8 cellular contexts compared by ENCODE assay signal in the genomic region with DNA sequence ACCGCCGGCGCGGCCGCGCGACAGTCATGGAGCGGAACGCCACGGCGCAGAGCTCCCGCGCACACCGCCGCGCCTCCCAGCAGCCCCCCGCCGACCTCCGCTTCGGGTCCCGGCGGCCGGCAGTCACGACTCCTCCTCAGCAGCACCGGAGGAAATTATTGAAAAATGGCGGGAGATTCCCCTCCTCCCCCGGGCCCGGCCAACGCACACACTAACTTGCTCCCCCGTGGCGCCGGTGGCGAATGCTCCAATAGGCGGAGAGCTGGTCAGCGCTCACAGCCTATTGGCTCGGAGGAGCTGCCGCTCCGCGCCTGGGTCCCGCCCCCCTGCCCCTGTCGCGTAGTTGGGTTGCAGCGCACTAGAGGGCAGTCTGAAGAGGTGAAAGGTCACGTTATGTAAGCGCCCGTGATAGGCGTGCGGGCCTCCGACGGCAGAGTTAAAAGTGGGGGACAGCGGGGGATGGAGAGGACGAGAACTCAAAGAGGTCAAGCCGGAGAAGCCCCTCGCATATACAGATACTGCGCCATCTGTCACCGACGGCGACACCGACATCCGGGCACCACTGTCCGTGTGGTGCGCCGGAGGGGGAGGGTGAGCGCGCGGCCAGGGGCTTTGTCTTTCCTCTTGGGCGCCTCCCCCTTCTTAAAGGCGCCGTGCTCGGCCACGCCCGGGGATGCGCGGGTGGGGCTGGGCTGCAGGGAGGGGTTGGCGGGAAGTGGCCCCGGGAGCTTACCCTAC. TPM values are rescaled to one million over a fixed set of nuclear protein-coding genes. Genes with fewer than 3 reads are reported as not detected.
DNase-seq lines count a peak whose midpoint lies in the region; ATAC-seq, FAIRE-seq and TF ChIP-seq lines count a peak whose summit lies in the region.

BAZ1B (minus strand) TSS at position 213 of the 738 bp plus-strand sequence. CDS start 360 bp downstream, outside the sequence.

- ATAC-seq in HG03432 (IDR thresholded peaks at IDR 0.05; ENCODE audit: unreplicated experiment): peak; percentile 90

- TF ChIP-seq CTCF in keratinocyte (optimal IDR thresholded peaks at IDR 0.05 in 1 of 3, IDR thresholded peaks at IDR 0.05 in 1 of 3, conservative IDR thresholded peaks at IDR 0.05 in 1 of 3; ENCODE audit: extremely low read depth in 1 of 3, insufficient read depth in 2 of 3, low read length in 3 of 3): peak in 1 of 3 experiments; percentile 12

- H3K4me2 ChIP-seq in keratinocyte (ENCODE audit: control insufficient read depth, extremely low read depth, insufficient read depth, low read depth, low read length): peak within 1 kb of the TSS; percentile 100

- H3K27ac ChIP-seq in keratinocyte (ENCODE audit: control insufficient read depth, insufficient read depth, low read length): peak within 1 kb of the TSS; percentile 75

- H3K4me3 ChIP-seq in keratinocyte (ENCODE audit: control insufficient read depth in 2 of 3, extremely low read depth in 1 of 3, insufficient read depth in 2 of 3, low read depth in 1 of 3, low read length in 3 of 3): peak within 1 kb of the TSS; percentile 58 to 92 (median 88)

- peak within 1 kb of the TSS; percentile 95 for H2AFZ ChIP-seq in keratinocyte (ENCODE audit: control insufficient read depth, low read length)

- DNase-seq in AML-193 (lab: John Stamatoyannopoulos, UW) (peak; percentile 95 to 96), NCI-H510A (lab: John Stamatoyannopoulos, UW) (peak; percentile 98), cerebellum (ENCODE audit: low spot score) (peak; percentile 99), keratinocyte (ENCODE audit: low read depth, low spot score) (peak; percentile 67)
- peak; percentile 93 for DNase-seq in activated CD4-positive, alpha-beta T cell treated with anti-CD3 and anti-CD28 coated beads for 1 hour
- peak; percentile 91 to 92 for DNase-seq in stimulated activated CD4-positive, alpha-beta T cell treated with anti-CD3 and anti-CD28 coated beads, Interleukin-15, amount 100 ng/mL, for 1 hour (ENCODE audit: low read depth in 1 of 2, low spot score in 1 of 2)

- dilution Hi-C loops in keratinocyte (cut with MboI; ENCODE audit: extremely low pct_ligation_motif_present, low sequenced_read_pairs): no loop called here

- no peak for FAIRE-seq in keratinocyte (lab: Jason Lieb, UNC)

- peaks cover 11% of the 10 kb centered on the region for H4K20me1 ChIP-seq in keratinocyte (ENCODE audit: control insufficient read depth, extremely low read depth, insufficient read depth, low read length)

- TF ChIP-seq POLR2A in GM19099 (IDR thresholded peaks at IDR 0.05; ENCODE audit: extremely low read depth, insufficient read length, low read depth): peak; percentile 72

- H3K9me1 ChIP-seq in keratinocyte (ENCODE audit: control insufficient read depth, extremely low read depth, insufficient read depth, low read length): no peaks in the 10 kb centered on the region

- H3K36me3 ChIP-seq in keratinocyte (ENCODE audit: control insufficient read depth in 2 of 2, extremely low read depth in 1 of 2, insufficient read depth in 2 of 2, low read length in 2 of 2): peaks cover 0 to 14% of the 10 kb centered on the region in 2 experiments

- no peaks in the 10 kb centered on the region for H3K27me3 ChIP-seq in keratinocyte (ENCODE audit: control insufficient read depth, extremely low read depth, insufficient read depth, low read length)

- H3K9me3 ChIP-seq in keratinocyte (ENCODE audit: control insufficient read depth, low read depth, low read length): no peaks in the 10 kb centered on the region

- H3K9ac ChIP-seq in keratinocyte (ENCODE audit: control insufficient read depth, extremely low read depth, insufficient read depth, low read length): peak within 1 kb of the TSS; percentile 86

- peaks cover 23% of the 10 kb centered on the region for H3K4me1 ChIP-seq in keratinocyte (ENCODE audit: control insufficient read depth, extremely low read depth, insufficient read depth, low read length)

- peaks cover 40% of the 10 kb centered on the region for H3K79me2 ChIP-seq in keratinocyte (ENCODE audit: control insufficient read depth, insufficient read depth, low read length)

RNA-seq across cellular contexts. Expression of gene BAZ1B, which starts in this region (rescaled TPM):
- 43.6 TPM for total RNA-seq in cerebellum
- polyA plus RNA-seq in keratinocyte: 14.2 to 24.3 TPM (median 23.6 TPM) in 3 replicates
- 23.6 TPM for polyA plus RNA-seq in keratinocyte (2011; ENCODE audit: low read depth)
- polyA plus RNA-seq in keratinocyte (2011; cell fraction: cytosol; rRNA removed): 18.0 and 21.7 TPM in 2 replicates
- polyA plus RNA-seq in keratinocyte (2011; cell fraction: nucleus; rRNA removed): 30.5 and 36.1 TPM in 2 replicates
- polyA plus RNA-seq in keratinocyte (2012; ENCODE audit: low replicate concordance): 15.1 and 35.7 TPM in 2 replicates
- polyA minus RNA-seq in keratinocyte: 20.2 to 38.7 TPM (median 20.7 TPM) in 3 replicates
- polyA minus RNA-seq in keratinocyte (2011; cell fraction: cytosol; rRNA and poly(A)+ RNA removed): 18.2 TPM
- polyA minus RNA-seq in keratinocyte (2011; cell fraction: nucleus; rRNA and poly(A)+ RNA removed): 20.9 and 39.3 TPM in 2 replicates

Comparison
In these comparisons a context has a peak if more than half of its experiments do, and no peak if none do; other contexts are left out.
1. Peak in every context shown above with its lines: DNase-seq, ATAC-seq, H3K4me3 ChIP-seq and H3K27ac ChIP-seq.